ENCODE assay signal across 23 cellular contexts in genomic region chr1:169860187-169860586, GRCh38. TPM values are rescaled to one million over a fixed set of nuclear protein-coding genes. Genes with fewer than 3 reads are reported as not detected.
DNase-seq lines count a peak whose midpoint lies in the region; ATAC-seq and TF ChIP-seq lines count a peak whose summit lies in the region.
"Had no signal": no experiment of that assay in that cellular context is flagged by ENCODE, and none has a peak within 500 bp of the region (broad histone marks: within the 10 kb centered on the region; RNA-seq: fewer than 3 reads in every experiment).

No MANE protein-coding gene starts in this region.

- no peak overlapping the region for H3K4me3 Mint-ChIP-seq in MCF 10A (ENCODE audit: unreplicated experiment)
- H3K4me3 Mint-ChIP-seq: activated naive CD8-positive, alpha-beta T cell treated with anti-CD3 and anti-CD28 coated beads for 36 hours; CD8-positive, alpha-beta memory T cell had no signal

- H3K9me3 Mint-ChIP-seq in MCF 10A (ENCODE audit: unreplicated experiment) = no peaks in the 10 kb centered on the region
- H3K9me3 Mint-ChIP-seq: activated naive CD8-positive, alpha-beta T cell treated with anti-CD3 and anti-CD28 coated beads for 36 hours; CD8-positive, alpha-beta memory T cell had no signal

- H3K27ac Mint-ChIP-seq in MCF 10A (ENCODE audit: low read depth, unreplicated experiment) = no peak overlapping the region
- H3K27ac Mint-ChIP-seq: activated naive CD8-positive, alpha-beta T cell treated with anti-CD3 and anti-CD28 coated beads for 36 hours had no signal

- intact Hi-C loops in MCF 10A (cut with micrococcal nuclease) = no loop called here

- TF ChIP-seq CTCF in MCF 10A (IDR thresholded peaks at IDR 0.05; ENCODE audit: unreplicated experiment) = no peak

- POLR2A ChIA-PET in MCF 10A (lab: Yijun Ruan, JAX) = no interaction called here

- peaks cover 96% of the 10 kb centered on the region for H3K36me3 Mint-ChIP-seq in MCF 10A (ENCODE audit: insufficient read depth, unreplicated experiment)

- no peaks in the 10 kb centered on the region for H3K27me3 Mint-ChIP-seq in MCF 10A (ENCODE audit: insufficient read depth, unreplicated experiment)
- H3K27me3 Mint-ChIP-seq: activated naive CD8-positive, alpha-beta T cell treated with anti-CD3 and anti-CD28 coated beads for 36 hours; CD8-positive, alpha-beta memory T cell had no signal

- DNase-seq in Caki2 (ENCODE audit: low read depth) = peak; percentile 24
- DNase-seq in glomerular visceral epithelial cell (ENCODE audit: extremely low spot score) = peak; percentile 3
- no peak for DNase-seq in MCF 10A (ENCODE audit: unreplicated experiment)
- no peak for DNase-seq in NCI-H1436 treated with DMSO at 0.1 percent for 48 hours (lab: John Stamatoyannopoulos, UW)
- DNase-seq in NCI-H2029 treated with DMSO at 0.1 percent for 48 hours (lab: John Stamatoyannopoulos, UW) = no peak
- DNase-seq: activated naive CD8-positive, alpha-beta T cell treated with anti-CD3 and anti-CD28 coated beads for 36 hours; CD8-positive, alpha-beta memory T cell; DMS79 treated with DMSO at 0.1 percent for 48 hours; effector CD4-positive, alpha-beta T cell; foreskin melanocyte; hypothalamus; Kasumi-1; kidney; mammary epithelial cell; NCI-H1105; NCI-H2081 treated with DMSO at 0.1 percent for 48 hours; NCI-H510A treated with DMSO at 0.1 percent for 48 hours; nucleus accumbens; SK-N-SH; T1000 had no signal

- H3K4me1 Mint-ChIP-seq in MCF 10A (ENCODE audit: insufficient read depth, unreplicated experiment) = no peaks in the 10 kb centered on the region

- in situ Hi-C loops in Caki2 (cut with HindIII; ENCODE audit: low pct_unique_long_range_greater_than_20kb, low sequenced_read_pairs) = loop anchor here (10.0 kb wide), 1 partner anchor 195 kb away; no protein-coding TSS in a partner anchor

- CTCF ChIA-PET in MCF 10A (lab: Yijun Ruan, JAX) = interaction anchor here (0.6 to 1.2 kb wide), 3 partner anchors 12 to 51 kb away, joined by 3 read pairs; no protein-coding TSS in a partner anchor

- no TSS peak for BruUV-seq in MCF 10A (replicated peaks; lab: Mats Ljungman, UMichigan)

- ATAC-seq in GM18909 (IDR thresholded peaks at IDR 0.05; ENCODE audit: poor library complexity, unreplicated experiment) (peak; percentile 60), HG03460 (IDR thresholded peaks at IDR 0.05; ENCODE audit: unreplicated experiment) (peak; percentile 71), GM21360 (IDR thresholded peaks at IDR 0.05; ENCODE audit: unreplicated experiment) (no peak)

RNA-seq across cellular contexts. Expression of gene SCYL3, which starts 33.5 kb away (rescaled TPM):
- 3.5 and 8.2 TPM in 2 replicates for total RNA-seq in Caki2 (2014; rRNA removed; shearing (Covaris generic); ENCODE audit: low replicate concordance)
- 7.4 and 9.3 TPM in 2 replicates for total RNA-seq in MCF 10A (2022)

Comparison
In these comparisons a context has a peak if more than half of its experiments do, and no peak if none do; other contexts are left out.
1. DNase-seq: peak in Caki2 (single experiment) and glomerular visceral epithelial cell (single experiment); none in MCF 10A (single experiment), NCI-H1436 treated with DMSO at 0.1 percent for 48 hours (single experiment) and NCI-H2029 treated with DMSO at 0.1 percent for 48 hours (single experiment).